13 cellular contexts compared by ENCODE assay signal in the genomic region with DNA sequence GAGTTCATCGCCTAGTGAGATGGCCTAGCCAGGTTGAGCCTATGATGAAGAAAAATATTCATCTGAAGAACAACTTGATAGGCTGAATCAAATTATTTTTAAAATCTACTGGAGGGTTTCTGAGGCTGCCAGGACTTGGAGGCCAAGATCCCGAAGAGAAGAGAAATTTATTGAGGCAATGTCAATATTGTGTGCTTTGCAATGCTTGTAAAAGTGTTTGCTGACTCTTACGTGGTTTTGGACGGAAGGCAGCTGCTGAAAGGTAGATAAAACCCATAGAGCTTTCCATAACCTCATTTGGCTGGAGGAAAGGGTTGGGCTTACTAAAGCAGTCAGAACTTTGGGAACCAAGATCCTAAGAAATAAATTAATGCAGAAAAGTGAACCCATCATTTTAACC.
"Had no signal": no experiment of that assay in that cellular context is flagged by ENCODE, and none has a peak within 500 bp of the region (broad histone marks: within the 10 kb centered on the region; RNA-seq: fewer than 3 reads in every experiment).

No MANE protein-coding gene starts in this region.

- DNase-seq: activated CD4-positive, alpha-beta T cell treated with anti-CD3 and anti-CD28 coated beads, Interleukin-2, amount 50 U/mL, for 48 hours; activated naive CD4-positive, alpha-beta T cell treated with anti-CD3 and anti-CD28 coated beads, Interleukin-2, amount 50 U/mL, for 16 hours; adrenal gland; caudate nucleus; kidney; stimulated activated CD4-positive, alpha-beta T cell treated with anti-CD3 and anti-CD28 coated beads, Interleukin-1b, Interleukin-23, amount 100 ng/mL, for 48 hours; stomach; T-cell; T-helper 9 cell; testis had no signal

- H3K9me3 Mint-ChIP-seq: neural crest cell, T-cell had no signal

- H3K27me3 Mint-ChIP-seq: T-cell had no signal

- FAIRE-seq: kidney had no signal

- H3K9me3 ChIP-seq: adrenal gland, esophagus muscularis mucosa, stomach, testis had no signal

- H3K4me3 Mint-ChIP-seq: neural crest cell, T-cell had no signal

- H3K27ac Mint-ChIP-seq: T-cell had no signal

- H3K4me1 Mint-ChIP-seq: T-cell had no signal

- ATAC-seq: T-cell had no signal

- H3K36me3 ChIP-seq: adrenal gland, esophagus muscularis mucosa, stomach had no signal

- H3K4me1 ChIP-seq: adrenal gland, esophagus muscularis mucosa, stomach, testis had no signal

- H3K36me3 Mint-ChIP-seq: T-cell had no signal

- H3K4me3 ChIP-seq: adrenal gland, coronary artery, esophagus muscularis mucosa, stomach, testis had no signal

- H3K27me3 ChIP-seq: adrenal gland, esophagus muscularis mucosa, stomach, testis had no signal
